Comparison of ENCODE assay signal across 1 cellular context in the genomic region with DNA sequence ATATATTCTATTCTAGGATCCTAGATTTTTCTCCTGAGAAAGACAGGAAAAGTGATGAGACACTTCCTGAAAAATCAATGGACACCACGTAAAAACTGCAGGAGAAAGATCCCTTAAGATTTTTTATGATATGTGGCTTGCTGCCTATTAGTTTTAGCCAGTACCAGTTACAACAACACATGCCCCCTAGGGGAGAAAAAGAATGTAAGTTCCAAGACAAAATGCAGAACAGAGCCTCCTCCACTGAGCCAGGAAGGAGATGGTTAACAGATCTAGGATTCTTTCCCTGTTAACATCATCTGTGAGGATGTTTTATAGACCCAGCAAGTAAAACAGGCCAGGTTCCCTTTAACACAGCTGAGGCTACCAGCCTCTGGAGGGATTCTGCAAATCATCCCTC.
TF ChIP-seq lines count a peak whose summit lies in the region.

No MANE protein-coding gene starts in this region.

TF ChIP-seq in WTC11, 78 proteins besides CTCF, POLR2A, EP300 and RAD21 (continued from another document):
- TF ChIP-seq, protein P1, sequence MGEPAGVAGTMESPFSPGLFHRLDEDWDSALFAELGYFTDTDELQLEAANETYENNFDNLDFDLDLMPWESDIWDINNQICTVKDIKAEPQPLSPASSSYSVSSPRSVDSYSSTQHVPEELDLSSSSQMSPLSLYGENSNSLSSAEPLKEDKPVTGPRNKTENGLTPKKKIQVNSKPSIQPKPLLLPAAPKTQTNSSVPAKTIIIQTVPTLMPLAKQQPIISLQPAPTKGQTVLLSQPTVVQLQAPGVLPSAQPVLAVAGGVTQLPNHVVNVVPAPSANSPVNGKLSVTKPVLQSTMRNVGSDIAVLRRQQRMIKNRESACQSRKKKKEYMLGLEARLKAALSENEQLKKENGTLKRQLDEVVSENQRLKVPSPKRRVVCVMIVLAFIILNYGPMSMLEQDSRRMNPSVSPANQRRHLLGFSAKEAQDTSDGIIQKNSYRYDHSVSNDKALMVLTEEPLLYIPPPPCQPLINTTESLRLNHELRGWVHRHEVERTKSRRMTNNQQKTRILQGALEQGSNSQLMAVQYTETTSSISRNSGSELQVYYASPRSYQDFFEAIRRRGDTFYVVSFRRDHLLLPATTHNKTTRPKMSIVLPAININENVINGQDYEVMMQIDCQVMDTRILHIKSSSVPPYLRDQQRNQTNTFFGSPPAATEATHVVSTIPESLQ (CRISPR knock-in tag; IDR thresholded peaks at IDR 0.05): no peak
- TF ChIP-seq ATF1 (CRISPR knock-in tag; IDR thresholded peaks at IDR 0.05) (no peak), PRRX2 (CRISPR knock-in tag; IDR thresholded peaks at IDR 0.05) (no peak), FOXP1 (CRISPR knock-in tag; IDR thresholded peaks at IDR 0.05; ENCODE audit: borderline replicate concordance) (no peak)
